Comparison of ENCODE assay signal across 8 cellular contexts in the genomic region with DNA sequence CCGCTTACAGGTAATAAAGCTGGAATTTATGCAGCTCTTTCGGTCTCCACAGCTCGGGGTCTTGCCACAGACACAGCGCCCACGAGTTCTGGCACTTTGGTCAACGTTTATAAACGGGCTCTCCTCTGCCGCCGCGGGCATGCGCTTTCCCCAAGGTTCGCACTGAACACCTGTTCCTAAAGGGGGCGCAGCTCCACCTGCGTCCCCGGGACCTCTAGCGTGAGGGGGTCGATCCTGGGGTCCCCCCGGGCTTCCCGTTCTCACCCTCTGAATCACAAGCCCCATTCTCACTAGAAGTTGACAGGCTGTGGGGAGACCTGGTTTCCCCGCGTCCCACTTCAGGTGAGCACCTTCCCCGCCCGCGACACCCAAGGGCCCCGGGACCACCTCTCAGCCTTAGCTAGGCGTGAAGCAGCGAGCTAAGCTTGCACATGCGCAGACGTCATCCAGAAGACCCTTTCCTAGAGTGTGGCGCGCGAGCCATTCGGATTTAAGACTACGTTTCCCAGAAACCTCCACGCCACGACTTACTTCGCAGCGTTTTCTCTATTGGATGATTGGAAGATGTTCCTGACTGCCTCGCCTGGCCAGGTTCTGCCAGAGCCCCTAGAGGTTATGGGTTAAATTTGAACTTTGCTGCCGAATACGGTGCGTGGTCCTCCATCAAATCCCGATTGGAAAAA. TPM values are rescaled to one million over a fixed set of nuclear protein-coding genes. Genes with fewer than 3 reads are reported as not detected.
DNase-seq lines count a peak whose midpoint lies in the region; ATAC-seq and TF ChIP-seq lines count a peak whose summit lies in the region.

No MANE protein-coding gene starts in this region.

- BruUV-seq in MCF 10A (replicated peaks; lab: Mats Ljungman, UMichigan), result TSS peak; percentile 96

- peak; percentile 50 for TF ChIP-seq CTCF in GM12872 (IDR thresholded peaks at IDR 0.05; ENCODE audit: insufficient read depth, low read depth, low read length)
- peak; percentile 21 for TF ChIP-seq CTCF in MCF 10A (IDR thresholded peaks at IDR 0.05; ENCODE audit: unreplicated experiment)
- peak in 1 of 5 experiments; percentile 11 for TF ChIP-seq CTCF in gastrocnemius medialis (IDR thresholded peaks at IDR 0.05 in 4 of 5, conservative IDR thresholded peaks at IDR 0.05 in 1 of 5)

- H3K9me3 ChIP-seq in iPS-15b (ENCODE audit: control insufficient read depth, insufficient read depth, low read length) (no peaks in the 10 kb centered on the region), gastrocnemius medialis (no peaks in the 10 kb centered on the region)

- in situ Hi-C loops in SK-MEL-5 (cut with HindIII; ENCODE audit: low pct_unique_long_range_greater_than_20kb, low sequenced_read_pairs), result no loop called here
- in situ Hi-C loops in gastrocnemius medialis (cut with MboI; ENCODE audit: low sequenced_read_pairs in 4 of 4), result no loop called here

- DNase-seq in HEK293T (ENCODE audit: extremely low spot score) (peak; percentile 88), NCI-H1048 (lab: John Stamatoyannopoulos, UW) (peak; percentile 78), SK-MEL-5 (ENCODE audit: low read depth, low spot score) (peak; percentile 92), MCF 10A (ENCODE audit: unreplicated experiment) (peak; percentile 87), gastrocnemius medialis (peak; percentile 58 to 74)

- H3K36me3 ChIP-seq in iPS-15b (ENCODE audit: control insufficient read depth, insufficient read depth, low read length) (no peaks in the 10 kb centered on the region), gastrocnemius medialis (no peaks in the 10 kb centered on the region)

- H3K9ac ChIP-seq in iPS-15b (ENCODE audit: low read depth, low read length), result peak overlapping the region; percentile 51

- no peaks in the 10 kb centered on the region for H3K36me3 Mint-ChIP-seq in MCF 10A (ENCODE audit: insufficient read depth, unreplicated experiment)

- no peak for TF ChIP-seq POLR2A in gastrocnemius medialis (IDR thresholded peaks at IDR 0.05)

- POLR2A ChIA-PET in HEK293T (lab: Yijun Ruan, JAX) (interaction anchor here (0.6 to 2.3 kb wide), 8 partner anchors 9 to 363 kb away, joined by 3 to 11 read pairs (median 4); a partner anchor contains a TSS), MCF 10A (lab: Yijun Ruan, JAX) (interaction anchor here (0.5 to 10.5 kb wide), 17 partner anchors 9 to 757 kb away, joined by 3 to 124 read pairs (median 4); a partner anchor contains a TSS)

- no peaks in the 10 kb centered on the region for H3K27me3 Mint-ChIP-seq in MCF 10A (ENCODE audit: insufficient read depth, unreplicated experiment)

- peak overlapping the region; percentile 99 for H3K27ac Mint-ChIP-seq in MCF 10A (ENCODE audit: low read depth, unreplicated experiment)

- H3K4me3 ChIP-seq in iPS-15b (ENCODE audit: low read depth, low read length) (peak overlapping the region; percentile 83), gastrocnemius medialis (peak overlapping the region; percentile 58 to 68 (median 64))

- H3K9me3 Mint-ChIP-seq in MCF 10A (ENCODE audit: unreplicated experiment), result no peaks in the 10 kb centered on the region

- H3K4me1 ChIP-seq in iPS-15b (ENCODE audit: control insufficient read depth, insufficient read depth, low read length), result peaks cover 4% of the 10 kb centered on the region
- peaks cover 7 to 13% of the 10 kb centered on the region in 2 donors for H3K4me1 ChIP-seq in gastrocnemius medialis

- peaks cover 24% of the 10 kb centered on the region for H3K4me1 Mint-ChIP-seq in MCF 10A (ENCODE audit: insufficient read depth, unreplicated experiment)

- H3K27ac ChIP-seq in gastrocnemius medialis, result peak overlapping the region; percentile 76 to 96 (median 89)

- intact Hi-C loops in MCF 10A (cut with micrococcal nuclease) (loop anchor here (2.0 kb wide), 1 partner anchor 17 kb away; no protein-coding TSS in a partner anchor), gastrocnemius medialis (cut with DNase I; ENCODE audit: low total_unique reads) (no loop called here)

- ATAC-seq in gastrocnemius medialis (peak; percentile 54 to 63), HG03469 (IDR thresholded peaks at IDR 0.05; ENCODE audit: unreplicated experiment) (no peak)

- peaks cover 37% of the 10 kb centered on the region for H3K27me3 ChIP-seq in iPS-15b (ENCODE audit: control insufficient read depth, insufficient read depth, low read length)
- peaks cover 18 to 31% (median 21%) of the 10 kb centered on the region in 3 donors for H3K27me3 ChIP-seq in gastrocnemius medialis

- peak overlapping the region; percentile 92 for H3K4me3 Mint-ChIP-seq in MCF 10A (ENCODE audit: unreplicated experiment)

- CTCF ChIA-PET in HEK293T (lab: Yijun Ruan, JAX), result interaction anchor here (0.6 to 2.8 kb wide), 2 partner anchors 14 to 18 kb away, joined by 3 to 19 read pairs; no protein-coding TSS in a partner anchor
- CTCF ChIA-PET in MCF 10A (lab: Yijun Ruan, JAX), result interaction anchor here (0.6 to 9.9 kb wide), 10 partner anchors 10 to 535 kb away, joined by 3 to 81 read pairs (median 3); no protein-coding TSS in a partner anchor

TF ChIP-seq in HEK293T, 16 proteins besides CTCF, POLR2A, EP300 and RAD21:
- TF ChIP-seq ELF4 (IDR thresholded peaks at IDR 0.05) (no peak), L3MBTL2 (conservative IDR thresholded peaks at IDR 0.05) (peak; percentile 84)
TF ChIP-seq in HEK293T: peak in this region for 1.

RNA-seq across cellular contexts. Expression of a gene that starts 21.3 kb away (rescaled TPM):
- total RNA-seq in SK-MEL-5 (2014; rRNA removed; shearing (Covaris generic)), result 4.4 and 4.8 TPM in 2 replicates
- polyA plus RNA-seq in SK-MEL-5 (2015; cell fraction: cytosol; rRNA removed), result 2.0 and 3.9 TPM in 2 replicates
- 14.5 and 16.1 TPM in 2 replicates for polyA plus RNA-seq in SK-MEL-5 (2015; cell fraction: nucleus; rRNA removed)
- 5.2 and 6.0 TPM in 2 replicates for total RNA-seq in MCF 10A (2022)
- 1 to 10 TPM; 4.0 to 8.4 (median 5.6) TPM for total RNA-seq in gastrocnemius medialis

RNA-seq across cellular contexts. Expression of a gene that starts 53.0 kb away (rescaled TPM):
- total RNA-seq in SK-MEL-5 (2014; rRNA removed; shearing (Covaris generic)), result not detected in 2 replicates
- polyA plus RNA-seq in SK-MEL-5 (2015; cell fraction: cytosol; rRNA removed), result not detected in 2 replicates
- not detected in 2 replicates for polyA plus RNA-seq in SK-MEL-5 (2015; cell fraction: nucleus; rRNA removed)
- total RNA-seq in MCF 10A (2022) (not detected in 2 replicates), gastrocnemius medialis (not detected)
